Comparison of ENCODE assay signal across 10 cellular contexts in genomic region chr12:95116341-95116740, GRCh38. TPM values are rescaled to one million over a fixed set of nuclear protein-coding genes. Genes with fewer than 3 reads are reported as not detected.
A peak's percentile ranks its signal among the peaks of the same experiment; 100 is the strongest.
DNase-seq lines count a peak whose midpoint lies in the region; ATAC-seq, FAIRE-seq and TF ChIP-seq lines count a peak whose summit lies in the region.
"Had no signal": no experiment of that assay in that cellular context is flagged by ENCODE, and none has a peak within 500 bp of the region (broad histone marks: within the 10 kb centered on the region; RNA-seq: fewer than 3 reads in every experiment).

No MANE protein-coding gene starts in this region.

- H3K23ac ChIP-seq in H1 (ENCODE audit: insufficient read length): no peak overlapping the region

- no peaks in the 10 kb centered on the region for H3K36me3 Mint-ChIP-seq in activated T-cell treated with anti-CD3 and anti-CD28 coated beads, Interleukin-2, amount 50 U/mL, for 72 hours (ENCODE audit: insufficient read depth in 2 of 2)
- no peaks in the 10 kb centered on the region for H3K36me3 Mint-ChIP-seq in activated T-cell treated with anti-CD3 and anti-CD28 coated beads, Interleukin-2, amount 50 U/mL, for 24 hours (ENCODE audit: low read depth)
- peaks cover 29% of the 10 kb centered on the region for H3K36me3 Mint-ChIP-seq in nephron (ENCODE audit: low read depth)

- H3K27me3 Mint-ChIP-seq in activated T-cell treated with anti-CD3 and anti-CD28 coated beads, Interleukin-2, amount 50 U/mL, for 72 hours (ENCODE audit: low read depth): no peaks in the 10 kb centered on the region
- H3K27me3 Mint-ChIP-seq in activated T-cell treated with anti-CD3 and anti-CD28 coated beads, Interleukin-2, amount 50 U/mL, for 24 hours: no peaks in the 10 kb centered on the region
- no peaks in the 10 kb centered on the region for H3K27me3 Mint-ChIP-seq in nephron (ENCODE audit: low read depth)

- no peaks in the 10 kb centered on the region for H4K20me1 ChIP-seq in H1 (replicated peaks in 1 of 2; ENCODE audit: control insufficient read depth in 1 of 2, insufficient read depth in 2 of 2, low read length in 2 of 2)

- no peaks in the 10 kb centered on the region for H3K9me3 Mint-ChIP-seq in activated T-cell treated with anti-CD3 and anti-CD28 coated beads, Interleukin-2, amount 50 U/mL, for 72 hours
- no peaks in the 10 kb centered on the region for H3K9me3 Mint-ChIP-seq in activated T-cell treated with anti-CD3 and anti-CD28 coated beads, Interleukin-2, amount 50 U/mL, for 24 hours
- no peaks in the 10 kb centered on the region for H3K9me3 Mint-ChIP-seq in nephron

- H2BK120ac ChIP-seq in H1 (replicated peaks; ENCODE audit: low read depth, low read length): no peak overlapping the region

- ATAC-seq in activated T-cell treated with anti-CD3 and anti-CD28 coated beads, Interleukin-2, amount 50 U/mL, for 72 hours (replicated peaks in 1 of 2): no peak
- ATAC-seq in HG03135 (IDR thresholded peaks at IDR 0.05; ENCODE audit: unreplicated experiment): no peak

- peaks cover 0 to 11% (median 2%) of the 10 kb centered on the region in 4 experiments; a peak in 2 of 7 replicates for H3K4me1 ChIP-seq in H1 (replicated peaks in 1 of 4; ENCODE audit: control insufficient read depth in 3 of 4, insufficient read depth in 4 of 4, low read length in 3 of 4)

- no peaks in the 10 kb centered on the region for H3K9me3 ChIP-seq in H1 (ENCODE audit: insufficient read depth in 2 of 2, low read depth in 1 of 2, low read length in 1 of 2)
- H3K9me3 ChIP-seq: left lung had no signal

- H3K4me1 Mint-ChIP-seq in activated T-cell treated with anti-CD3 and anti-CD28 coated beads, Interleukin-2, amount 50 U/mL, for 72 hours (ENCODE audit: low read depth): peaks cover 5% of the 10 kb centered on the region
- H3K4me1 Mint-ChIP-seq in activated T-cell treated with anti-CD3 and anti-CD28 coated beads, Interleukin-2, amount 50 U/mL, for 24 hours (ENCODE audit: low read depth): peaks cover 4% of the 10 kb centered on the region
- H3K4me1 Mint-ChIP-seq in nephron: peaks cover 39% of the 10 kb centered on the region

- TF ChIP-seq CTCF in H1 (IDR thresholded peaks at IDR 0.05; ENCODE audit: control extremely low read depth in 1 of 3, insufficient read depth in 1 of 3, low read depth in 1 of 3, low read length in 3 of 3) (no peak), nephron (IDR thresholded peaks at IDR 0.05; ENCODE audit: unreplicated experiment in 3 of 3) (no peak), GM10248 (IDR thresholded peaks at IDR 0.05; ENCODE audit: control extremely low read depth, extremely low read depth, low read depth, missing control alignments) (no peak)

- no peak overlapping the region for H2AFZ ChIP-seq in H1 (ENCODE audit: low read length)

- peaks cover 2% of the 10 kb centered on the region; the same call in 1 of the 2 replicates for H3K23me2 ChIP-seq in H1 (ENCODE audit: low read depth, low read length)

- TF ChIP-seq RAD21 in H1 (IDR thresholded peaks at IDR 0.05 in 1 of 2, conservative IDR thresholded peaks at IDR 0.05 in 1 of 2; ENCODE audit: low read depth in 2 of 2, low read length in 2 of 2): no peak

- no peak overlapping the region for H3K18ac ChIP-seq in H1 (ENCODE audit: extremely low read depth, low read length)

- no peaks in the 10 kb centered on the region for H3K79me2 ChIP-seq in H1 (ENCODE audit: control insufficient read depth in 1 of 2, insufficient read depth in 2 of 2, low read length in 2 of 2)

- CTCF ChIA-PET in H1 (lab: Charles Lee; ENCODE audit: partially characterized antibody) (interaction anchor here (0.6 to 2.5 kb wide), 23 partner anchors 9 to 458 kb away, joined by 3 to 17 read pairs (median 4); no protein-coding TSS in a partner anchor), GM10248 (lab: Yijun Ruan, JAX) (interaction anchor here (0.9 to 4.7 kb wide), 17 partner anchors 11 to 420 kb away, joined by 3 to 101 read pairs (median 6); partner anchors contain the start of genes FGD6, NR2C1 and VEZT)

- POLR2A ChIA-PET in H1 (lab: Charles Lee; ENCODE audit: partially characterized antibody): interaction anchor here (0.7 to 3.0 kb wide), 2 partner anchors 101 to 171 kb away, joined by 3 to 11 read pairs; partner anchors contain the start of genes FGD6 and VEZT
- POLR2A ChIA-PET in GM10248 (lab: Yijun Ruan, JAX): no interaction called here

- no peak overlapping the region for H2BK20ac ChIP-seq in H1 (ENCODE audit: low read length)

- DNase-seq in activated T-cell treated with anti-CD3 and anti-CD28 coated beads, Interleukin-2, amount 50 U/mL, for 72 hours: no peak
- DNase-seq in activated T-cell treated with anti-CD3 and anti-CD28 coated beads, Interleukin-2, amount 50 U/mL, for 24 hours: no peak
- DNase-seq in H1 (ENCODE audit: low read depth in 1 of 2, low spot score in 2 of 2): no peak
- DNase-seq in cerebellar nuclear complex (lab: John Stamatoyannopoulos, UW): no peak
- DNase-seq in GM10248 (ENCODE audit: extremely low spot score): no peak
- DNase-seq in NCI-H2171 treated with DMSO at 0.1 percent for 48 hours (lab: John Stamatoyannopoulos, UW): no peak
- DNase-seq: left lung had no signal

- no peak overlapping the region for H4K5ac ChIP-seq in H1 (ENCODE audit: insufficient read length, low read depth, low read length)

- no peak overlapping the region for H2BK15ac ChIP-seq in H1 (ENCODE audit: low read length)

- H3K56ac ChIP-seq in H1 (replicated peaks; ENCODE audit: insufficient read length, low read depth, low read length): no peak overlapping the region

- H4K8ac ChIP-seq in H1 (ENCODE audit: extremely low read depth, insufficient read depth, low read length): no peak overlapping the region

- WGBS in H1 (ENCODE audit: extremely low coverage in 1 of 2, insufficient coverage in 1 of 2, insufficient read length in 1 of 2, insufficient replicate concordance in 2 of 2, low coverage in 1 of 2, low lambda C conversion rate in 2 of 2, missing lambda C conversion rate in 1 of 2), 2 experiments: 87% methylated on average over 4 of the region's 4 CpGs; no CpG with 5 or more reads in 1 of the 2 experiments

- H2BK12ac ChIP-seq in H1 (ENCODE audit: low read depth, low read length): no peak overlapping the region

- no peak for TF ChIP-seq POLR2A in H1 (IDR thresholded peaks at IDR 0.05; ENCODE audit: control extremely low read depth in 1 of 2, low read depth in 2 of 2, low read length in 2 of 2)

- no peak overlapping the region for H4K91ac ChIP-seq in H1 (replicated peaks; ENCODE audit: insufficient read length, low read length)

- H3K27ac Mint-ChIP-seq in activated T-cell treated with anti-CD3 and anti-CD28 coated beads, Interleukin-2, amount 50 U/mL, for 72 hours: peak overlapping the region; percentile 69
- H3K27ac Mint-ChIP-seq in activated T-cell treated with anti-CD3 and anti-CD28 coated beads, Interleukin-2, amount 50 U/mL, for 24 hours: no peak overlapping the region
- peak overlapping the region; percentile 19 to 47 (median 21) for H3K27ac Mint-ChIP-seq in nephron

- H3K14ac ChIP-seq in H1 (ENCODE audit: insufficient read length): no peak overlapping the region

- H3K4me3 Mint-ChIP-seq in activated T-cell treated with anti-CD3 and anti-CD28 coated beads, Interleukin-2, amount 50 U/mL, for 72 hours: no peak overlapping the region
- H3K4me3 Mint-ChIP-seq in activated T-cell treated with anti-CD3 and anti-CD28 coated beads, Interleukin-2, amount 50 U/mL, for 24 hours: no peak overlapping the region
- no peak overlapping the region for H3K4me3 Mint-ChIP-seq in nephron

- H3K36me3 ChIP-seq in H1 (ENCODE audit: control insufficient read depth in 2 of 4, insufficient read depth in 4 of 4, low read length in 3 of 4): peaks cover 0 to 6% (median 4%) of the 10 kb centered on the region in 4 experiments; a peak in 4 of 8 replicates

- 0 out of 2 replicates have a peak overlapping the region, but pooled peaks have one; percentile 19 for H2BK5ac ChIP-seq in H1 (ENCODE audit: low read depth, low read length)

- no peak overlapping the region; a peak in 1 of 7 replicates for H3K9ac ChIP-seq in H1 (replicated peaks in 1 of 4; ENCODE audit: extremely low read depth in 1 of 4, low read depth in 3 of 4, low read length in 3 of 4)

- no peak overlapping the region for H3K4me3 ChIP-seq in H1 (ENCODE audit: extremely low read depth in 1 of 4, insufficient read depth in 2 of 4, low read depth in 3 of 4, low read length in 4 of 4)
- H3K4me3 ChIP-seq: left lung, skin epidermis had no signal

- H3K79me1 ChIP-seq in H1 (ENCODE audit: low read depth, low read length): no peaks in the 10 kb centered on the region

- H3K27ac ChIP-seq in H1 (ENCODE audit: low read depth, low read length): no peak overlapping the region
- H3K27ac ChIP-seq: left lung had no signal

- no peak overlapping the region for H3K4ac ChIP-seq in H1 (replicated peaks; ENCODE audit: insufficient read length, low read depth, low read length)

- no peak for FAIRE-seq in H1 (lab: Jason Lieb, UNC)

- no peak overlapping the region for H3K4me2 ChIP-seq in H1 (ENCODE audit: insufficient read depth in 1 of 2, low read depth in 2 of 2, low read length in 2 of 2)

- no peaks in the 10 kb centered on the region for H3K27me3 ChIP-seq in H1 (replicated peaks in 1 of 4; ENCODE audit: control insufficient read depth in 3 of 4, extremely low read depth in 1 of 4, insufficient read depth in 3 of 4, low read length in 3 of 4)
- H3K27me3 ChIP-seq: left lung had no signal

- no peak overlapping the region for H2AK5ac ChIP-seq in H1 (ENCODE audit: low read depth, low read length)

- TF ChIP-seq EP300 in H1 (IDR thresholded peaks at IDR 0.05; ENCODE audit: borderline replicate concordance in 1 of 2, low read depth in 2 of 2, low read length in 2 of 2): no peak

TF ChIP-seq in H1, 55 proteins besides CTCF, POLR2A, EP300 and RAD21 (continues in another document):
- TF ChIP-seq SRF (IDR thresholded peaks at IDR 0.05; ENCODE audit: low read depth, low read length): peak; percentile 33; the same call in 1 of the 2 replicates

RNA-seq across cellular contexts. Expression of gene NR2C1, which starts 42.9 kb away (rescaled TPM):
- total RNA-seq in activated T-cell treated with anti-CD3 and anti-CD28 coated beads, Interleukin-2, amount 50 U/mL, for 72 hours: 10 to 100 TPM; 37.6 to 38.7 TPM
- total RNA-seq in H1 (2021; fragmentation: NEBNext Ultra II Directional; extraction: Animal tissue kit (Norgen Biotek cat#: 25700)): 39.0 and 48.3 TPM in 2 replicates
- polyA plus RNA-seq in H1 (2011; rRNA removed): 13.7 and 22.8 TPM in 2 replicates
- 21.6 TPM for polyA plus RNA-seq in H1 (2011; cell fraction: cytosol; rRNA removed)
- 34.2 TPM for polyA plus RNA-seq in H1 (2011; cell fraction: nucleus; rRNA removed)
- 23.2 to 45.2 TPM (median 29.8 TPM) in 4 replicates for polyA plus RNA-seq in H1 (2012, experiment 1 of 2)
- 2.6 TPM for polyA plus RNA-seq in H1 (2012, experiment 2 of 2)
- 65.1 TPM for polyA plus RNA-seq in H1 (2013, experiment 1 of 2)
- polyA plus RNA-seq in H1 (2013, experiment 2 of 2): 65.3 TPM
- polyA minus RNA-seq in H1 (2011; rRNA and poly(A)+ RNA removed): 21.6 and 29.7 TPM in 2 replicates
- 24.1 TPM for polyA minus RNA-seq in H1 (2011; cell fraction: cytosol; rRNA and poly(A)+ RNA removed)
- 45.1 TPM for polyA minus RNA-seq in H1 (2011; cell fraction: nucleus; rRNA and poly(A)+ RNA removed)
